In genomic region chr2:181672255-181673008, GRCh38 we compare ENCODE assay signal across 9 cellular contexts.
DNase-seq lines count a peak whose midpoint lies in the region; ATAC-seq lines count a peak whose summit lies in the region.
"Had no signal": no experiment of that assay in that cellular context is flagged by ENCODE, and none has a peak within 500 bp of the region (broad histone marks: within the 10 kb centered on the region; RNA-seq: fewer than 3 reads in every experiment).

No MANE protein-coding gene starts in this region.

- peak; percentile 86 for ATAC-seq in GM18498 (IDR thresholded peaks at IDR 0.05; ENCODE audit: unreplicated experiment)
- peak; percentile 69 for ATAC-seq in GM19397 (IDR thresholded peaks at IDR 0.05; ENCODE audit: unreplicated experiment)
- peak; percentile 91 for ATAC-seq in HG02852 (IDR thresholded peaks at IDR 0.05; ENCODE audit: unreplicated experiment)
- ATAC-seq in HG03469 (IDR thresholded peaks at IDR 0.05; ENCODE audit: unreplicated experiment) = peak; percentile 84

- H3K36me3 ChIP-seq in HAP-1 (replicated peaks) = no peaks in the 10 kb centered on the region

- DNase-seq in HAP-1 (ENCODE audit: low spot score in 2 of 2) = no peak
- no peak for DNase-seq in EL
- DNase-seq in AML-193 (lab: John Stamatoyannopoulos, UW) = no peak
- no peak for DNase-seq in NCI-H1105 (lab: John Stamatoyannopoulos, UW)
- DNase-seq: activated CD8-positive, alpha-beta memory T cell treated with anti-CD3 and anti-CD28 coated beads, Interleukin-2, amount 50 U/mL, for 4 hours had no signal

- H3K4me3 ChIP-seq in HAP-1 = no peak overlapping the region

- no peaks in the 10 kb centered on the region for H3K9me3 ChIP-seq in HAP-1

- in situ Hi-C loops in HAP-1 (cut with MboI; ENCODE audit: low sequenced_read_pairs) = no loop called here

- peaks cover 16% of the 10 kb centered on the region for H3K27me3 ChIP-seq in HAP-1 (ENCODE audit: low read depth)

- H3K4me1 ChIP-seq in HAP-1 = no peaks in the 10 kb centered on the region
